ENCODE assay signal across 13 cellular contexts in the genomic region with DNA sequence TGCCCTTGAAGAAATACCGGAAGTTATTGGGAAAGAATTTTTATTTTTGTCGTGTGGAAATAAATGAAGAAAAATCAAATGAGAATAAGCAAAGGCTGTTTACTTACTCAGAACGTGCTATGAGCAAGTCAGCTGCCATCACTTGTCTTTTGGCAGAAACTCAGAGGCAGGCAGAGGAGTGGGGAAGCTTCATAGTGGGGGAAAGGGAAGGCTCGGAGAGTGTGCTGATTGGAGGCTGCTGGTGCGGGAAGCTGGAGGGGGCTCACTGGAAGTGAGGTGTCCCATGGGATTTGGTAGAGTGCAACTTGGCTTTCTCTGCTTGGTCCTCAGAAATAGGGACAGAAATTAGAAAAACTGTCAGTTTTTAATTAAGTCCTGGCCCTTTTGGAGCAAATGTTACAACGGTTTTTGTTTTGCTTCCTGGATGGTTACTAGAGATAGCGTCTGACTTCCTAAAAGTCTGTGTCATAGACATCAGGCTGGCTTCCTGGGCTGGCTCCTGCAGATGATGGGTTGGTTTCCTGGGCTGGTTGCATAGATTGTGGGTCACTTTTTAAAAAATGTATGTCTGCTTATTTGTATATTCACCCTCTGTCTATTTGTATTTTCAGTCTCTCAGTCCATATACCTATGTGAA.
DNase-seq lines count a peak whose midpoint lies in the region; ATAC-seq and TF ChIP-seq lines count a peak whose summit lies in the region.
"Had no signal": no experiment of that assay in that cellular context is flagged by ENCODE, and none has a peak within 500 bp of the region (broad histone marks: within the 10 kb centered on the region; RNA-seq: fewer than 3 reads in every experiment).

No MANE protein-coding gene starts in this region.

- no peak overlapping the region for H3K4me3 ChIP-seq in fibroblast of the aortic adventitia (ENCODE audit: low read depth, low read length)
- peak overlapping the region; percentile 20 for H3K4me3 ChIP-seq in skeletal muscle satellite cell (ENCODE audit: low read length)

- H3K4me1 ChIP-seq in skeletal muscle satellite cell (ENCODE audit: control insufficient read depth, insufficient read depth, low read length), result peaks cover 46% of the 10 kb centered on the region
- H3K4me1 ChIP-seq: breast epithelium had no signal

- ATAC-seq in GM19452 (IDR thresholded peaks at IDR 0.05; ENCODE audit: unreplicated experiment), result no peak
- no peak for ATAC-seq in HG03378 (IDR thresholded peaks at IDR 0.05; ENCODE audit: unreplicated experiment)
- ATAC-seq: activated CD8-positive, alpha-beta T cell treated with anti-CD3 and anti-CD28 coated beads for 36 hours; sciatic nerve had no signal

- H3K27me3 ChIP-seq in skeletal muscle satellite cell (ENCODE audit: control insufficient read depth, insufficient read depth, low read length), result no peaks in the 10 kb centered on the region
- H3K27me3 ChIP-seq: breast epithelium had no signal

- no peaks in the 10 kb centered on the region for H3K9me3 ChIP-seq in skeletal muscle satellite cell (replicated peaks; ENCODE audit: low read length)
- H3K9me3 ChIP-seq: breast epithelium had no signal

- TF ChIP-seq CTCF in fibroblast of the aortic adventitia (IDR thresholded peaks at IDR 0.05; ENCODE audit: insufficient read depth, low read length), result no peak

- peak overlapping the region; percentile 41 for H3K9ac ChIP-seq in skeletal muscle satellite cell (ENCODE audit: low read depth, low read length)

- no peaks in the 10 kb centered on the region for H3K36me3 ChIP-seq in skeletal muscle satellite cell (ENCODE audit: insufficient read depth, low read length)
- H3K36me3 ChIP-seq: breast epithelium had no signal

- DNase-seq in GM03348 (ENCODE audit: low spot score) (peak; percentile 49), fibroblast of the aortic adventitia (ENCODE audit: low read depth) (peak; percentile 21), foreskin melanocyte (no peak)
- DNase-seq: activated CD8-positive, alpha-beta T cell treated with anti-CD3 and anti-CD28 coated beads for 36 hours; activated gamma-delta T cell; H7; NCI-H2107 had no signal

- peak overlapping the region; percentile 56 for H3K4me2 ChIP-seq in skeletal muscle satellite cell (ENCODE audit: low read length)

TF ChIP-seq in PFSK-1, 5 proteins besides CTCF, POLR2A, EP300 and RAD21:
- TF ChIP-seq, protein P1, sequence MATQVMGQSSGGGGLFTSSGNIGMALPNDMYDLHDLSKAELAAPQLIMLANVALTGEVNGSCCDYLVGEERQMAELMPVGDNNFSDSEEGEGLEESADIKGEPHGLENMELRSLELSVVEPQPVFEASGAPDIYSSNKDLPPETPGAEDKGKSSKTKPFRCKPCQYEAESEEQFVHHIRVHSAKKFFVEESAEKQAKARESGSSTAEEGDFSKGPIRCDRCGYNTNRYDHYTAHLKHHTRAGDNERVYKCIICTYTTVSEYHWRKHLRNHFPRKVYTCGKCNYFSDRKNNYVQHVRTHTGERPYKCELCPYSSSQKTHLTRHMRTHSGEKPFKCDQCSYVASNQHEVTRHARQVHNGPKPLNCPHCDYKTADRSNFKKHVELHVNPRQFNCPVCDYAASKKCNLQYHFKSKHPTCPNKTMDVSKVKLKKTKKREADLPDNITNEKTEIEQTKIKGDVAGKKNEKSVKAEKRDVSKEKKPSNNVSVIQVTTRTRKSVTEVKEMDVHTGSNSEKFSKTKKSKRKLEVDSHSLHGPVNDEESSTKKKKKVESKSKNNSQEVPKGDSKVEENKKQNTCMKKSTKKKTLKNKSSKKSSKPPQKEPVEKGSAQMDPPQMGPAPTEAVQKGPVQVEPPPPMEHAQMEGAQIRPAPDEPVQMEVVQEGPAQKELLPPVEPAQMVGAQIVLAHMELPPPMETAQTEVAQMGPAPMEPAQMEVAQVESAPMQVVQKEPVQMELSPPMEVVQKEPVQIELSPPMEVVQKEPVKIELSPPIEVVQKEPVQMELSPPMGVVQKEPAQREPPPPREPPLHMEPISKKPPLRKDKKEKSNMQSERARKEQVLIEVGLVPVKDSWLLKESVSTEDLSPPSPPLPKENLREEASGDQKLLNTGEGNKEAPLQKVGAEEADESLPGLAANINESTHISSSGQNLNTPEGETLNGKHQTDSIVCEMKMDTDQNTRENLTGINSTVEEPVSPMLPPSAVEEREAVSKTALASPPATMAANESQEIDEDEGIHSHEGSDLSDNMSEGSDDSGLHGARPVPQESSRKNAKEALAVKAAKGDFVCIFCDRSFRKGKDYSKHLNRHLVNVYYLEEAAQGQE (IDR thresholded peaks at IDR 0.05; ENCODE audit: insufficient read depth in 1 of 2, low read depth in 2 of 2, low read length in 2 of 2), result peak in 1 of 2 experiments; percentile 63; a peak in 1 of 4 replicates
- peak; percentile 14 for TF ChIP-seq FOXP2 (optimal IDR thresholded peaks at IDR 0.05; ENCODE audit: borderline replicate concordance, extremely low read depth, extremely low read length, insufficient read depth)
- peak; percentile 50; the same call in 1 of the 2 replicates for TF ChIP-seq SIN3A (IDR thresholded peaks at IDR 0.05; ENCODE audit: borderline replicate concordance, insufficient read depth, low read length)
- TF ChIP-seq POLR2AphosphoS5 (IDR thresholded peaks at IDR 0.05; ENCODE audit: low read depth, low read length), result no peak; the same call in none of the 2 replicates
- no peak for TF ChIP-seq TAF1 (IDR thresholded peaks at IDR 0.05; ENCODE audit: borderline replicate concordance, insufficient read depth, low read length)
